ENCODE assay signal across 1 cellular context in the genomic region with DNA sequence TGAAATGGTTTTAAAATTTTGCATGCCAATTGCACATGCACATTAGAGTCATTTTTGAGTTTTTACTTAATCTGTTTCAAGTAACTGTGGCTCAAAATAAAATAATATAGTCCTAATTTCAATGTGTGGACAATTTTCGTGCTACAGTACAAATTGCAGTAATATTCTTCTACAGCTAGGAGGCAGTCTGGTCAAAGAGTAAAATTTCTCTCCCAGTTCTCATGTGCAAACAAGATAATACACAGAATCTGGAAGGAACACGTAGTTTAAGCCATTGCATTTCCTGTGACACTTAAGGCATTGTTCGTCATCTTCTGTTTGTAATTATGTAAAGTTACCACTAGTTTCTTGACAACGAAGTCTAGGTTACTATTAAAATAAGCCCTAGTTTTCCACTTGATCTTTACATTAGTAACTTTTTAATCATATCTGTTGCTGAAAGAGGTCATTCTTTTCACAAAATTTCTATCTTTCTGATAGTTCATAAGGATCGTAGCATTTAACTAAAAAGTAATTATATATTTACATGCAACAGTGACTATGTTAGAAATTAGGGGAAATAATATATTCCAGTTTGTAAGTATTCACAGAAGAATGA.
TF ChIP-seq lines count a peak whose summit lies in the region.

No MANE protein-coding gene starts in this region.

TF ChIP-seq in K562, 482 proteins besides CTCF, POLR2A, EP300 and RAD21 (continues in another document):
- TF ChIP-seq, protein P1, sequence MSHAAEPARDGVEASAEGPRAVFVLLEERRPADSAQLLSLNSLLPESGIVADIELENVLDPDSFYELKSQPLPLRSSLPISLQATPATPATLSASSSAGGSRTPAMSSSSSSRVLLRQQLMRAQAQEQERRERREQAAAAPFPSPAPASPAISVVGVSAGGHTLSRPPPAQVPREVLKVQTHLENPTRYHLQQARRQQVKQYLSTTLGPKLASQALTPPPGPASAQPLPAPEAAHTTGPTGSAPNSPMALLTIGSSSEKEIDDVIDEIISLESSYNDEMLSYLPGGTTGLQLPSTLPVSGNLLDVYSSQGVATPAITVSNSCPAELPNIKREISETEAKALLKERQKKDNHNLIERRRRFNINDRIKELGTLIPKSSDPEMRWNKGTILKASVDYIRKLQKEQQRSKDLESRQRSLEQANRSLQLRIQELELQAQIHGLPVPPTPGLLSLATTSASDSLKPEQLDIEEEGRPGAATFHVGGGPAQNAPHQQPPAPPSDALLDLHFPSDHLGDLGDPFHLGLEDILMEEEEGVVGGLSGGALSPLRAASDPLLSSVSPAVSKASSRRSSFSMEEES (CRISPR knock-in tag; IDR thresholded peaks at IDR 0.05) = no peak
- TF ChIP-seq SMAD3 (CRISPR knock-in tag; conservative IDR thresholded peaks at IDR 0.05) (no peak), ZNF347 (CRISPR knock-in tag; IDR thresholded peaks at IDR 0.05; ENCODE audit: low read depth) (no peak), CREB1 (IDR thresholded peaks at IDR 0.05) (peak; percentile 52; the same call in 1 of the 2 replicates), CREB1 (CRISPR knock-in tag; IDR thresholded peaks at IDR 0.05) (no peak), PTBP1 (IDR thresholded peaks at IDR 0.05; ENCODE audit: low read depth, low read length) (no peak), ZNF785 (CRISPR knock-in tag; IDR thresholded peaks at IDR 0.05) (peak; percentile 93), MAZ (CRISPR knock-in tag; conservative IDR thresholded peaks at IDR 0.05 in 1 of 2, IDR thresholded peaks at IDR 0.05 in 1 of 2) (peak in 1 of 2 experiments; percentile 31; a peak in 1 of 4 replicates), NFATC3 (IDR thresholded peaks at IDR 0.05) (no peak), ZNF146 (CRISPR knock-in tag; IDR thresholded peaks at IDR 0.05; ENCODE audit: unreplicated experiment) (no peak), GABPB1 (CRISPR knock-in tag; IDR thresholded peaks at IDR 0.05) (0 out of 2 replicates have a peak, but pooled peaks have one; percentile 52), CHD4 (IDR thresholded peaks at IDR 0.05; ENCODE audit: insufficient read depth, insufficient replicate concordance, low read depth, low read length, poor library complexity, severe bottlenecking) (no peak), TAL1 (IDR thresholded peaks at IDR 0.05) (no peak), CREM (IDR thresholded peaks at IDR 0.05; ENCODE audit: low read depth) (0 out of 2 replicates have a peak, but pooled peaks have one; percentile 26), GABPA (tag; conservative IDR thresholded peaks at IDR 0.05; ENCODE audit: low read depth) (peak; percentile 43), FUS (optimal IDR thresholded peaks at IDR 0.05; ENCODE audit: low read depth, low read length) (no peak), CHAMP1 (IDR thresholded peaks at IDR 0.05) (peak; percentile 37; the same call in 1 of the 2 replicates), KAT7 (CRISPR knock-in tag; IDR thresholded peaks at IDR 0.05; ENCODE audit: borderline replicate concordance) (no peak), SRF (CRISPR knock-in tag; IDR thresholded peaks at IDR 0.05) (peak in 1 of 2 experiments; percentile 26; a peak in 1 of 4 replicates), TCF3 (CRISPR knock-in tag; IDR thresholded peaks at IDR 0.05) (0 out of 2 replicates have a peak, but pooled peaks have one; percentile 40), ETV6 (IDR thresholded peaks at IDR 0.05; ENCODE audit: borderline replicate concordance in 1 of 2, low read depth in 2 of 2, low read length in 1 of 2) (no peak), ETV6 (CRISPR knock-in tag; IDR thresholded peaks at IDR 0.05; ENCODE audit: borderline replicate concordance) (no peak), ZNF407 (IDR thresholded peaks at IDR 0.05; ENCODE audit: low read depth) (no peak), TSC22D4 (tag; IDR thresholded peaks at IDR 0.05) (no peak), LEF1 (IDR thresholded peaks at IDR 0.05) (no peak), MED1 (CRISPR knock-in tag; IDR thresholded peaks at IDR 0.05; ENCODE audit: borderline replicate concordance) (no peak), ILF3 (IDR thresholded peaks at IDR 0.05; ENCODE audit: borderline replicate concordance) (peak; percentile 13; the same call in 1 of the 2 replicates), XRCC4 (IDR thresholded peaks at IDR 0.05; ENCODE audit: extremely low read depth, insufficient read depth, insufficient read length) (no peak), NFRKB (IDR thresholded peaks at IDR 0.05; ENCODE audit: low read depth) (no peak), CSDE1 (IDR thresholded peaks at IDR 0.05) (no peak), XRCC3 (IDR thresholded peaks at IDR 0.05) (no peak), TBL1XR1 (IDR thresholded peaks at IDR 0.05; ENCODE audit: low read length in 2 of 2) (0 out of 4 replicates have a peak, but pooled peaks of 1 of the 2 experiments have one; percentile 4), HDAC1 (IDR thresholded peaks at IDR 0.05) (no peak), DDX20 (tag; IDR thresholded peaks at IDR 0.05; ENCODE audit: low read depth) (no peak), CBX3 (IDR thresholded peaks at IDR 0.05; ENCODE audit: borderline replicate concordance in 1 of 2, low read length in 2 of 2) (0 out of 3 replicates have a peak, but pooled peaks of 1 of the 2 experiments have one; percentile 62), TEAD4 (IDR thresholded peaks at IDR 0.05; ENCODE audit: low read length) (0 out of 2 replicates have a peak, but pooled peaks have one; percentile 26), TEAD4 (CRISPR knock-in tag; IDR thresholded peaks at IDR 0.05; ENCODE audit: borderline replicate concordance) (no peak), RBM15 (IDR thresholded peaks at IDR 0.05; ENCODE audit: insufficient read depth, low read length) (no peak), SRSF1 (IDR thresholded peaks at IDR 0.05; ENCODE audit: low read depth, low read length) (no peak)
- TF ChIP-seq, protein P2, sequence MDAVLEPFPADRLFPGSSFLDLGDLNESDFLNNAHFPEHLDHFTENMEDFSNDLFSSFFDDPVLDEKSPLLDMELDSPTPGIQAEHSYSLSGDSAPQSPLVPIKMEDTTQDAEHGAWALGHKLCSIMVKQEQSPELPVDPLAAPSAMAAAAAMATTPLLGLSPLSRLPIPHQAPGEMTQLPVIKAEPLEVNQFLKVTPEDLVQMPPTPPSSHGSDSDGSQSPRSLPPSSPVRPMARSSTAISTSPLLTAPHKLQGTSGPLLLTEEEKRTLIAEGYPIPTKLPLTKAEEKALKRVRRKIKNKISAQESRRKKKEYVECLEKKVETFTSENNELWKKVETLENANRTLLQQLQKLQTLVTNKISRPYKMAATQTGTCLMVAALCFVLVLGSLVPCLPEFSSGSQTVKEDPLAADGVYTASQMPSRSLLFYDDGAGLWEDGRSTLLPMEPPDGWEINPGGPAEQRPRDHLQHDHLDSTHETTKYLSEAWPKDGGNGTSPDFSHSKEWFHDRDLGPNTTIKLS (IDR thresholded peaks at IDR 0.05; ENCODE audit: borderline replicate concordance, low read depth) = no peak
- TF ChIP-seq, protein P3, sequence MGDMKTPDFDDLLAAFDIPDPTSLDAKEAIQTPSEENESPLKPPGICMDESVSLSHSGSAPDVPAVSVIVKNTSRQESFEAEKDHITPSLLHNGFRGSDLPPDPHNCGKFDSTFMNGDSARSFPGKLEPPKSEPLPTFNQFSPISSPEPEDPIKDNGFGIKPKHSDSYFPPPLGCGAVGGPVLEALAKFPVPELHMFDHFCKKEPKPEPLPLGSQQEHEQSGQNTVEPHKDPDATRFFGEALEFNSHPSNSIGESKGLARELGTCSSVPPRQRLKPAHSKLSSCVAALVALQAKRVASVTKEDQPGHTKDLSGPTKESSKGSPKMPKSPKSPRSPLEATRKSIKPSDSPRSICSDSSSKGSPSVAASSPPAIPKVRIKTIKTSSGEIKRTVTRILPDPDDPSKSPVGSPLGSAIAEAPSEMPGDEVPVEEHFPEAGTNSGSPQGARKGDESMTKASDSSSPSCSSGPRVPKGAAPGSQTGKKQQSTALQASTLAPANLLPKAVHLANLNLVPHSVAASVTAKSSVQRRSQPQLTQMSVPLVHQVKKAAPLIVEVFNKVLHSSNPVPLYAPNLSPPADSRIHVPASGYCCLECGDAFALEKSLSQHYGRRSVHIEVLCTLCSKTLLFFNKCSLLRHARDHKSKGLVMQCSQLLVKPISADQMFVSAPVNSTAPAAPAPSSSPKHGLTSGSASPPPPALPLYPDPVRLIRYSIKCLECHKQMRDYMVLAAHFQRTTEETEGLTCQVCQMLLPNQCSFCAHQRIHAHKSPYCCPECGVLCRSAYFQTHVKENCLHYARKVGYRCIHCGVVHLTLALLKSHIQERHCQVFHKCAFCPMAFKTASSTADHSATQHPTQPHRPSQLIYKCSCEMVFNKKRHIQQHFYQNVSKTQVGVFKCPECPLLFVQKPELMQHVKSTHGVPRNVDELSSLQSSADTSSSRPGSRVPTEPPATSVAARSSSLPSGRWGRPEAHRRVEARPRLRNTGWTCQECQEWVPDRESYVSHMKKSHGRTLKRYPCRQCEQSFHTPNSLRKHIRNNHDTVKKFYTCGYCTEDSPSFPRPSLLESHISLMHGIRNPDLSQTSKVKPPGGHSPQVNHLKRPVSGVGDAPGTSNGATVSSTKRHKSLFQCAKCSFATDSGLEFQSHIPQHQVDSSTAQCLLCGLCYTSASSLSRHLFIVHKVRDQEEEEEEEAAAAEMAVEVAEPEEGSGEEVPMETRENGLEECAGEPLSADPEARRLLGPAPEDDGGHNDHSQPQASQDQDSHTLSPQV (IDR thresholded peaks at IDR 0.05) = no peak; the same call in 1 of the 2 replicates
- TF ChIP-seq, protein P4, sequence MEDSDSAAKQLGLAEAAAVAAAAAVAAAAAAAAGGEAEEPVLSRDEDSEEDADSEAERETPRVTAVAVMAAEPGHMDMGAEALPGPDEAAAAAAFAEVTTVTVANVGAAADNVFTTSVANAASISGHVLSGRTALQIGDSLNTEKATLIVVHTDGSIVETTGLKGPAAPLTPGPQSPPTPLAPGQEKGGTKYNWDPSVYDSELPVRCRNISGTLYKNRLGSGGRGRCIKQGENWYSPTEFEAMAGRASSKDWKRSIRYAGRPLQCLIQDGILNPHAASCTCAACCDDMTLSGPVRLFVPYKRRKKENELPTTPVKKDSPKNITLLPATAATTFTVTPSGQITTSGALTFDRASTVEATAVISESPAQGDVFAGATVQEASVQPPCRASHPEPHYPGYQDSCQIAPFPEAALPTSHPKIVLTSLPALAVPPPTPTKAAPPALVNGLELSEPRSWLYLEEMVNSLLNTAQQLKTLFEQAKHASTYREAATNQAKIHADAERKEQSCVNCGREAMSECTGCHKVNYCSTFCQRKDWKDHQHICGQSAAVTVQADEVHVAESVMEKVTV (CRISPR knock-in tag; IDR thresholded peaks at IDR 0.05) = peak; percentile 13; the same call in 1 of the 2 replicates
